In genomic region chr7:65872776-65873581, GRCh38 we compare ENCODE assay signal across 8 cellular contexts. TPM values are rescaled to one million over a fixed set of nuclear protein-coding genes. Genes with fewer than 3 reads are reported as not detected.
DNase-seq lines count a peak whose midpoint lies in the region; ATAC-seq and TF ChIP-seq lines count a peak whose summit lies in the region.

TSS of gene VKORC1L1 (plus strand) at chr7:65873074. CDS start at chr7:65873372, 298 bp downstream.

- no peak within 1 kb of the TSS for H3K27ac ChIP-seq in caudate nucleus (ENCODE audit: low read depth, low read length)

- H3K4me3 Mint-ChIP-seq in immature natural killer cell = peak within 1 kb of the TSS; percentile 84 to 90 (median 86)

- H3K9me3 Mint-ChIP-seq in immature natural killer cell = no peaks in the 10 kb centered on the region

- H3K4me1 Mint-ChIP-seq in immature natural killer cell = peaks cover 6 to 11% of the 10 kb centered on the region in 2 donors

- ATAC-seq in HG03175 (IDR thresholded peaks at IDR 0.05; ENCODE audit: unreplicated experiment) = peak; percentile 88

- H3K27me3 Mint-ChIP-seq in immature natural killer cell (ENCODE audit: low read depth in 3 of 3) = peaks cover 2 to 12% (median 5%) of the 10 kb centered on the region in 3 donors

- peak within 1 kb of the TSS; percentile 70 to 89 (median 83) for H3K27ac Mint-ChIP-seq in immature natural killer cell

- TF ChIP-seq POLR2A in GM18951 (IDR thresholded peaks at IDR 0.05; ENCODE audit: extremely low read depth, insufficient read depth, insufficient read length) = peak; percentile 13

- DNase-seq in AG08396 (ENCODE audit: low spot score) (peak; percentile 95), NCI-H2227 treated with DMSO at 0.1 percent for 48 hours (lab: John Stamatoyannopoulos, UW) (peak; percentile 90), caudate nucleus (lab: John Stamatoyannopoulos, UW) (peak in 60 of 61 donors; percentile 40 to 95 (median 87)), immature natural killer cell (peak; percentile 92 to 96 (median 94)), smooth muscle cell of the brain vasculature (ENCODE audit: low read depth, low spot score) (peak; percentile 70)
- peak; percentile 88 to 96 (median 95) for DNase-seq in activated CD4-positive, CD25-positive, alpha-beta regulatory T cell (lab: John Stamatoyannopoulos, UW)

- H3K36me3 Mint-ChIP-seq in immature natural killer cell = no peaks in the 10 kb centered on the region

- in situ Hi-C loops in GM18951 (cut with MboI; ENCODE audit: low sequenced_read_pairs, unreplicated experiment) = no loop called here

RNA-seq across cellular contexts. Expression of gene VKORC1L1, which starts in this region (rescaled TPM):
- 1 to 10 TPM; 2.9 to 4.6 (median 3.8) TPM for polyA plus RNA-seq in immature natural killer cell
